In the genomic region with DNA sequence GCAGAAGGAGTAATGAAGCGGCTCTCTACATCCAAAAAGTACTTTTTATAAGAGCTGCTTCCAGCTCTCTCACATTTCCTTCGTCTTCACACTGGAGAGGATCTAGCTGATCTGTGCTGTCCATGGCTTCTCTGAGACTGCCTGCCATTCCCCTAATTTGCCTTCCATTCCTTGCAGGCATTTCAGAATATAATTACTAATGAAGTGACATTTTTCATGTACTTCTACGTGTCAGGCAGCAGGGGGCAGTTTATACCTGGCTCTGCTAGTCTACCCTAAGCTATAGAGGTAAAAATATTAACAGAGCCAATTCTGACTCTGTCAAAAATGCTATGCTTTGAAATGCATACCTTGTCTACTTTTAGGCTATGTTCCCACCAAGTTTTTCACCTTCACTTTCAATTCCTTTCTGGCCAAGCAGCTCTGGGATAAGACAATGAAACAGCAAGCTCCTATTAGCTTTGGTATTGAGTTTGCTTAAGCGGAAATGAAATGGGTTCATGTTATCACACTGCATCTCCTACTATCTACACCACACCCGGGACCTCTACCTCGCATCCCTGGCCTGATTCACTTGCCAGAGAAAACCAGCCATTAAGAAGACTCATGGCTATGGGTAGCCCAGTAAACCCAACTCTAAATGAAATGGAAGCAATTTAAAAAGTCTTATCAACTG, we compare ENCODE assay signal across 9 cellular contexts.
DNase-seq lines count a peak whose midpoint lies in the region; ATAC-seq and TF ChIP-seq lines count a peak whose summit lies in the region.
"Had no signal": no experiment of that assay in that cellular context is flagged by ENCODE, and none has a peak within 500 bp of the region (broad histone marks: within the 10 kb centered on the region; RNA-seq: fewer than 3 reads in every experiment).

No MANE protein-coding gene starts in this region.

- ATAC-seq in WTC11, result peak; percentile 88

- no peak overlapping the region for H3K4me3 ChIP-seq in skeletal muscle cell (ENCODE audit: low read depth, low read length)

- CTCF ChIA-PET in WTC11 (lab: Charles Lee), result interaction anchor here (0.5 to 4.1 kb wide), 38 partner anchors 9 to 930 kb away, joined by 3 to 40 read pairs (median 4); partner anchors contain the start of gene GAREM1

- no peak overlapping the region for H3K27ac ChIP-seq in 22Rv1

- H3K36me3 Mint-ChIP-seq in WTC11, result 0 out of 2 replicates have a peak, but pooled peaks cover 5% of the 10 kb centered on the region

- peaks cover 19% of the 10 kb centered on the region for H3K4me1 Mint-ChIP-seq in WTC11

- no peaks in the 10 kb centered on the region for H3K27me3 Mint-ChIP-seq in WTC11 (ENCODE audit: low read depth)

- in situ Hi-C loops in G401 (cut with HindIII; ENCODE audit: low sequenced_read_pairs), result no loop called here

- peak; percentile 81 for TF ChIP-seq CTCF in 22Rv1 (IDR thresholded peaks at IDR 0.05)
- TF ChIP-seq CTCF in WTC11 (IDR thresholded peaks at IDR 0.05), result no peak

- no peak overlapping the region for H3K4me3 Mint-ChIP-seq in WTC11
- H3K4me3 Mint-ChIP-seq: stimulated activated naive CD8-positive, alpha-beta T cell treated with anti-CD3 and anti-CD28 coated beads, Interleukin-15, Interleukin-2, amounts not matched to agents 100 ng/mL and 50 ng/mL, for 24 hours had no signal

- POLR2A ChIA-PET in WTC11 (lab: Charles Lee), result interaction anchor here (0.8 to 1.2 kb wide), 2 partner anchors 199 to 275 kb away, joined by 3 to 7 read pairs; partner anchors contain the start of gene GAREM1

- H3K9me3 Mint-ChIP-seq in WTC11, result no peaks in the 10 kb centered on the region
- H3K9me3 Mint-ChIP-seq: stimulated activated naive CD8-positive, alpha-beta T cell treated with anti-CD3 and anti-CD28 coated beads, Interleukin-15, Interleukin-2, amounts not matched to agents 100 ng/mL and 50 ng/mL, for 24 hours had no signal

- H3K27ac Mint-ChIP-seq in WTC11, result peak overlapping the region; percentile 10; the same call in 1 of the 2 replicates
- H3K27ac Mint-ChIP-seq: stimulated activated naive CD8-positive, alpha-beta T cell treated with anti-CD3 and anti-CD28 coated beads, Interleukin-15, Interleukin-2, amounts not matched to agents 100 ng/mL and 50 ng/mL, for 24 hours had no signal

- peak; percentile 73 for DNase-seq in G401 (ENCODE audit: low spot score)
- DNase-seq in HCEC 1CT, result peak; percentile 55
- DNase-seq in NCI-H1048 (lab: John Stamatoyannopoulos, UW), result peak; percentile 47
- peak; percentile 31 for DNase-seq in WTC11 (ENCODE audit: low spot score)
- peak in 33 of 42 donors; percentile 15 to 76 (median 50) for DNase-seq in head of caudate nucleus
- peak; percentile 8 for DNase-seq in skeletal muscle cell (ENCODE audit: low read depth)
- no peak for DNase-seq in NCI-H187 treated with DMSO at 0.1 percent for 48 hours (lab: John Stamatoyannopoulos, UW)

- intact Hi-C loops in head of caudate nucleus (cut with DNase I), result loop anchor here (5.0 kb wide), 2 partner anchors 201 to 281 kb away; partner anchors contain the start of gene GAREM1

TF ChIP-seq in WTC11, 78 proteins besides CTCF, POLR2A, EP300 and RAD21:
- TF ChIP-seq ZNF121 (CRISPR knock-in tag; IDR thresholded peaks at IDR 0.05) (peak; percentile 98), GTF2I (CRISPR knock-in tag; conservative IDR thresholded peaks at IDR 0.05) (peak; percentile 60), MYBL2 (CRISPR knock-in tag; IDR thresholded peaks at IDR 0.05) (no peak)
